ENCODE assay signal across 9 cellular contexts in the genomic region with DNA sequence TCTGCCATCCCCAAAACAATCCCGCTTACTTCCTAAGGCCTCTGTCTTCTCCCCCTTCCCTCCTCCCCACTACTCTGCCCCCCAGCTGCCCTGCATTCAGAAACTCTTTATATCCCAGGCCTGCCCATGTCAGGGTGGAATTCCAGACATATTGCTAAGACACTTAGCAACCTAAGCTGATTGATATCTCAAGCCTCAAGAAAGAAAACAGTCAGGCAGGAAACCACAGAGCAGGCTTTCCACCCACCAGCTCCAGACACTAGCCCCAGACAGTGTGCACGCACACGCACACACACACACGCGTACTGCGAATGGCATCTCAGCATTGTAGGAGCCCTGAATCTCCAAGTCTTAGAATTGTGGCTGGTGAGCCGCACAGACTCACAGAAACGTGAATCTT. TPM values are rescaled to one million over a fixed set of nuclear protein-coding genes. Genes with fewer than 3 reads are reported as not detected.
DNase-seq lines count a peak whose midpoint lies in the region; ATAC-seq and TF ChIP-seq lines count a peak whose summit lies in the region.
"Had no signal": no experiment of that assay in that cellular context is flagged by ENCODE, and none has a peak within 500 bp of the region (broad histone marks: within the 10 kb centered on the region; RNA-seq: fewer than 3 reads in every experiment).

No MANE protein-coding gene starts in this region.

- H3K27ac ChIP-seq in PC-9: peak overlapping the region; percentile 69
- peak overlapping the region; percentile 98 for H3K27ac ChIP-seq in endodermal cell (ENCODE audit: low read depth, low read length)
- H3K27ac ChIP-seq: KMS-11 had no signal

- H3K27ac Mint-ChIP-seq in endodermal cell (no peak overlapping the region), Caco-2 (ENCODE audit: unreplicated experiment) (no peak overlapping the region)

- H3K4me1 ChIP-seq in PC-9 (replicated peaks; ENCODE audit: insufficient read depth): peaks cover 58% of the 10 kb centered on the region
- no peaks in the 10 kb centered on the region for H3K4me1 ChIP-seq in endodermal cell (ENCODE audit: control insufficient read depth, insufficient read depth, low read length)
- H3K4me1 ChIP-seq in Caco-2: peaks cover 22% of the 10 kb centered on the region

- peak overlapping the region; percentile 63 for H3K4me2 ChIP-seq in PC-9
- H3K4me2 ChIP-seq: KMS-11 had no signal

- H3K9me3 ChIP-seq in PC-9 (ENCODE audit: insufficient read depth, low read depth): no peaks in the 10 kb centered on the region
- no peaks in the 10 kb centered on the region for H3K9me3 ChIP-seq in endodermal cell (ENCODE audit: control insufficient read depth, low read length)
- H3K9me3 ChIP-seq in Caco-2: no peaks in the 10 kb centered on the region

- CTCF ChIA-PET in PC-9 (lab: Charles Lee) (interaction anchor here (0.6 to 3.0 kb wide), 5 partner anchors 13 to 1733 kb away, joined by 3 to 18 read pairs (median 7); no protein-coding TSS in a partner anchor), Caco-2 (lab: Charles Lee) (no interaction called here)

- H4K20me1 ChIP-seq in PC-9 (ENCODE audit: insufficient read depth): no peaks in the 10 kb centered on the region

- DNase-seq in GM04504 (ENCODE audit: low read depth) (peak; percentile 96), PC-9 (peak; percentile 86 to 94), endodermal cell (peak; percentile 20), sciatic nerve (ENCODE audit: low spot score) (no peak), GM10266 (ENCODE audit: extremely low spot score) (no peak), Caco-2 (no peak), DMS153 (lab: John Stamatoyannopoulos, UW) (no peak)

- H3K4me3 Mint-ChIP-seq in endodermal cell: no peak overlapping the region
- H3K4me3 Mint-ChIP-seq in Caco-2 (ENCODE audit: unreplicated experiment): no peak overlapping the region

- peaks cover 47% of the 10 kb centered on the region for H3F3A ChIP-seq in PC-9 (ENCODE audit: insufficient read depth, low read depth)

- no peaks in the 10 kb centered on the region for H3K79me2 ChIP-seq in PC-9 (ENCODE audit: low read depth)

- H3K4me1 Mint-ChIP-seq in endodermal cell: peaks cover 1% of the 10 kb centered on the region
- H3K4me1 Mint-ChIP-seq in Caco-2 (ENCODE audit: low read depth, unreplicated experiment): peaks cover 7% of the 10 kb centered on the region

- H3K36me3 ChIP-seq in PC-9 (ENCODE audit: low read depth) (no peaks in the 10 kb centered on the region), endodermal cell (ENCODE audit: control insufficient read depth, insufficient read depth, low read length) (no peaks in the 10 kb centered on the region), Caco-2 (ENCODE audit: control insufficient read depth, insufficient read depth, low read length) (no peaks in the 10 kb centered on the region; the same call in 1 of the 2 replicates)

- H3K9me2 ChIP-seq in PC-9 (ENCODE audit: insufficient read depth): no peaks in the 10 kb centered on the region

- WGBS in endodermal cell (ENCODE audit: insufficient coverage in 1 of 2, insufficient read length in 1 of 2), 2 experiments: 62 to 78% methylated on average over 7 to 8 of the region's 8 CpGs

- TF ChIP-seq CTCF in PC-9 (conservative IDR thresholded peaks at IDR 0.05): no peak
- no peak for TF ChIP-seq CTCF in endodermal cell (conservative IDR thresholded peaks at IDR 0.05)
- no peak for TF ChIP-seq CTCF in GM10266 (IDR thresholded peaks at IDR 0.05; ENCODE audit: control insufficient read depth, insufficient read depth, low read depth, missing control alignments)
- TF ChIP-seq CTCF in Caco-2 (IDR thresholded peaks at IDR 0.05; ENCODE audit: insufficient read depth in 1 of 2, low read depth in 1 of 2, low read length in 1 of 2, severe bottlenecking in 1 of 2, unreplicated experiment in 1 of 2): no peak

- H3K36me3 Mint-ChIP-seq in endodermal cell (ENCODE audit: low read depth): peaks cover 19% of the 10 kb centered on the region
- H3K36me3 Mint-ChIP-seq in Caco-2 (ENCODE audit: insufficient read depth, unreplicated experiment): no peaks in the 10 kb centered on the region

- intact Hi-C loops in PC-9 (cut with micrococcal nuclease; ENCODE audit: unreplicated experiment) (loop anchor here (1.0 to 5.0 kb wide), 5 partner anchors 30 to 872 kb away; no protein-coding TSS in a partner anchor), sciatic nerve (cut with DNase I) (no loop called here), Caco-2 (cut with micrococcal nuclease; ENCODE audit: unreplicated experiment) (loop anchor here (10.0 kb wide), 2 partner anchors 145 to 1025 kb away; partner anchors contain the start of gene BBS2)

- H3K4me3 ChIP-seq in PC-9: no peak overlapping the region
- H3K4me3 ChIP-seq in endodermal cell (ENCODE audit: low read length): no peak overlapping the region
- no peak overlapping the region for H3K4me3 ChIP-seq in Caco-2 (ENCODE audit: low read depth, low read length)

- H3K9ac ChIP-seq in endodermal cell (ENCODE audit: extremely low read depth, low read length, poor library complexity, severe bottlenecking): no peak overlapping the region
- H3K9ac ChIP-seq: KMS-11 had no signal

- no peak overlapping the region for H2AFZ ChIP-seq in PC-9

- H3K27me3 ChIP-seq in PC-9 (ENCODE audit: insufficient read depth, low read depth) (no peaks in the 10 kb centered on the region), endodermal cell (ENCODE audit: control insufficient read depth, insufficient read depth, low read length, poor library complexity, severe bottlenecking) (no peaks in the 10 kb centered on the region), Caco-2 (replicated peaks; ENCODE audit: control insufficient read depth, insufficient read depth, low read length) (no peaks in the 10 kb centered on the region)

- POLR2A ChIA-PET in PC-9 (lab: Charles Lee; ENCODE audit: unreplicated experiment) (interaction anchor here (0.6 to 1.1 kb wide), 6 partner anchors 19 to 829 kb away, joined by 3 to 22 read pairs (median 6); no protein-coding TSS in a partner anchor), Caco-2 (lab: Charles Lee) (no interaction called here)

- BruUV-seq in PC-9 (replicated peaks; lab: Mats Ljungman, UMichigan) (no TSS peak), Caco-2 (replicated peaks; lab: Mats Ljungman, UMichigan) (no TSS peak)

- H3K27me3 Mint-ChIP-seq in endodermal cell (ENCODE audit: insufficient read depth) (no peaks in the 10 kb centered on the region), Caco-2 (ENCODE audit: insufficient read depth, unreplicated experiment) (no peaks in the 10 kb centered on the region)

- H3K9me3 Mint-ChIP-seq in endodermal cell: no peaks in the 10 kb centered on the region
- no peaks in the 10 kb centered on the region for H3K9me3 Mint-ChIP-seq in Caco-2 (ENCODE audit: unreplicated experiment)

- ATAC-seq in sciatic nerve (peak; percentile 4), GM18868 (IDR thresholded peaks at IDR 0.05; ENCODE audit: unreplicated experiment) (no peak)

RNA-seq across cellular contexts. Expression of gene LPCAT2, which starts 8.9 kb away (rescaled TPM):
- total RNA-seq in PC-9 (2021): 87.7 and 92.6 TPM in 2 replicates
- 1 to 10 TPM; 6.4 to 6.8 TPM for total RNA-seq in endodermal cell
- polyA plus RNA-seq in endodermal cell (2013, experiment 1 of 2): 12.6 TPM
- polyA plus RNA-seq in endodermal cell (2013, experiment 2 of 2): 14.1 TPM
- 54.0 TPM for total RNA-seq in sciatic nerve
- 20.7 and 25.2 TPM in 2 replicates for total RNA-seq in Caco-2 (2022)

RNA-seq across cellular contexts. Expression of gene MMP2, which starts 21.0 kb away (rescaled TPM):
- total RNA-seq in PC-9 (2021) (0.50 and 1.6 TPM in 2 replicates), endodermal cell (10 to 100 TPM; 65.0 to 80.4 TPM), sciatic nerve (193 TPM), Caco-2 (2022) (0.14 and 0.91 TPM in 2 replicates)
- 167 TPM for polyA plus RNA-seq in endodermal cell (2013, experiment 1 of 2)
- 179 TPM for polyA plus RNA-seq in endodermal cell (2013, experiment 2 of 2)

Comparison
In these comparisons a context has a peak if more than half of its experiments do, and no peak if none do; other contexts are left out.
1. DNase-seq: peak in GM04504 (single experiment), PC-9 (2 of 2) and endodermal cell (single experiment); none in sciatic nerve (single experiment), GM10266 (single experiment), Caco-2 (0 of 2) and DMS153 (single experiment).
2. RNA of gene MMP2, which starts 21.0 kb away (total RNA-seq): 193 TPM in sciatic nerve (single experiment) and 65.0 to 80.4 TPM in endodermal cell; 0.14 to 0.91 TPM in Caco-2 and 0.50 to 1.6 TPM in PC-9; every median in the first group is over 10 times any median in the second.